In genomic region chr14:87725318-87725717, GRCh38 we compare ENCODE assay signal across 22 cellular contexts.
DNase-seq lines count a peak whose midpoint lies in the region; ATAC-seq and TF ChIP-seq lines count a peak whose summit lies in the region.
"Had no signal": no experiment of that assay in that cellular context is flagged by ENCODE, and none has a peak within 500 bp of the region (broad histone marks: within the 10 kb centered on the region; RNA-seq: fewer than 3 reads in every experiment).

No MANE protein-coding gene starts in this region.

- H3K27me3 ChIP-seq in adrenal gland = no peaks in the 10 kb centered on the region
- H3K27me3 ChIP-seq in ovary = no peaks in the 10 kb centered on the region
- H3K27me3 ChIP-seq: BE2C, BLaER1 had no signal

- WGBS in adrenal gland, 4 donors = 31 to 76% (median 45%) methylated on average over 4 of the region's 4 CpGs
- 35 to 44% (median 42%) methylated on average over 4 of the region's 4 CpGs for WGBS in ovary, 3 donors

- ATAC-seq in GM21390 (IDR thresholded peaks at IDR 0.05; ENCODE audit: unreplicated experiment) = no peak
- ATAC-seq: GM12878 had no signal

- intact Hi-C loops in adrenal gland (cut with DNase I) (no loop called here), ovary (cut with DNase I) (no loop called here)

- no peak overlapping the region for H3K27ac ChIP-seq in adrenal gland
- H3K27ac ChIP-seq in ovary = no peak overlapping the region
- H3K27ac ChIP-seq: BLaER1 had no signal

- no peak for TF ChIP-seq EP300 in ovary (IDR thresholded peaks at IDR 0.05)

- H3K9me3 ChIP-seq in adrenal gland (replicated peaks in 1 of 3) (no peaks in the 10 kb centered on the region), ovary (no peaks in the 10 kb centered on the region)
- H3K9me3 ChIP-seq: BE2C, BLaER1 had no signal

- DNase-seq in NCI-H82 treated with DMSO at 0.1 percent for 48 hours (lab: John Stamatoyannopoulos, UW; ENCODE audit: unreplicated experiment) (peak; percentile 1), adrenal gland (peak in 5 of 7 donors; percentile 22 to 62 (median 33)), erythroblast (lab: John Stamatoyannopoulos, UW) (no peak), ovary (no peak)
- DNase-seq: 8988T; ACHN; BE2C; C1 segment of cervical spinal cord; CD4-positive, alpha-beta memory T cell; CD4-positive, CD25-positive, alpha-beta regulatory T cell; CD8-positive, alpha-beta memory T cell; COR-L47; DMS 273 treated with DMSO at 0.1 percent for 48 hours; DMS153; DMS53; DMS79; DND-41; EL; GDM1 had no signal

- peaks cover 0 to 3% of the 10 kb centered on the region in 2 donors for H3K4me1 ChIP-seq in adrenal gland (replicated peaks in 1 of 2)
- no peaks in the 10 kb centered on the region for H3K4me1 ChIP-seq in ovary (ENCODE audit: insufficient read depth)
- H3K4me1 ChIP-seq: BE2C had no signal

- H3K36me3 ChIP-seq in adrenal gland (replicated peaks in 1 of 2) = no peaks in the 10 kb centered on the region
- no peaks in the 10 kb centered on the region for H3K36me3 ChIP-seq in ovary
- H3K36me3 ChIP-seq: BE2C, BLaER1 had no signal

- TF ChIP-seq POLR2A in adrenal gland (IDR thresholded peaks at IDR 0.05) (no peak), erythroblast (IDR thresholded peaks at IDR 0.05; ENCODE audit: low read length) (no peak), ovary (IDR thresholded peaks at IDR 0.05) (no peak)

- H3K4me3 ChIP-seq in adrenal gland = no peak overlapping the region
- H3K4me3 ChIP-seq in ovary = no peak overlapping the region
- H3K4me3 ChIP-seq: BLaER1, GM12878 had no signal

- TF ChIP-seq CTCF in adrenal gland (IDR thresholded peaks at IDR 0.05) (no peak), ovary (IDR thresholded peaks at IDR 0.05) (no peak)

Comparison
In these comparisons a context has a peak if more than half of its experiments do, and no peak if none do; other contexts are left out.
1. DNase-seq: peak in NCI-H82 treated with DMSO at 0.1 percent for 48 hours (single experiment) and adrenal gland (5 of 7); none in erythroblast (0 of 2) and ovary (0 of 5).